1 cellular context compared by ENCODE assay signal in the genomic region with DNA sequence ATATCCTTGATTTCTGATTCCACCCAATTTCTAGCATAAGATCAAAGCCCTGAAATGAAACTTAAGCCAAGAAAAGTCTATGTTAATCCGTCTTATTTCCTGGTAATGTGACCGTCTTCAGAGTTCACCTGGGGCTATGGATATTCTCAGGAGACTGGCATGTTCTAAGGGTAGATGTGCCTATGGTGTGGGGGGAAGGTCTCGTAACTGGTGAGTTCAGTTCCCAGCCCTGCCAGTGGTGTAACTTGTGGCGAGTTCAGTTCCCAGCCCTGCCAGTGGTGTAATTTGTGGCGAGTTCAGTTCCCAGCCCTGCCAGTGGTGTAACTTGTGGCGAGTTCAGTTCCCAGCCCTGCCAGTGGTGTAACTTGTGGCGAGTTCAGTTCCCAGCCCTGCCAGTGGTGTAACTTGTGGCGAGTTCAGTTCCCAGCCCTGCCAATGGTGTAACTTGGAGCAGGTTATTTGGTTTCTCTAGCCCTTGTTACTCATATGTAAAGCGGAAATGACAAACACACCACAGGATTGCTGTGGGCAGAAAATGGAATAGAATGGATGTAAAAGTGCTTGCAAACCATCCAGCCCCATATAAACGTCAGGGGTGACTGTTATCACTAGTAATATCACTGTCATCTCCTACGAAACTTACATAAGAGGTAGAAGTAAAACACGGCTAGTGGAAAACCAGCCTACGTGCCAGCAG.
TF ChIP-seq lines count a peak whose summit lies in the region.

No MANE protein-coding gene starts in this region.

TF ChIP-seq in IMR-90, 13 proteins besides CTCF, POLR2A, EP300 and RAD21:
- TF ChIP-seq MXI1 (IDR thresholded peaks at IDR 0.05; ENCODE audit: borderline replicate concordance, low read depth, low read length) (no peak), MAFK (IDR thresholded peaks at IDR 0.05; ENCODE audit: low read depth, low read length) (no peak), ELK1 (IDR thresholded peaks at IDR 0.05; ENCODE audit: borderline replicate concordance, low read depth, low read length) (no peak), FOS (IDR thresholded peaks at IDR 0.05; ENCODE audit: low read depth, low read length) (no peak), RFX5 (IDR thresholded peaks at IDR 0.05; ENCODE audit: low read depth, low read length) (no peak), NFE2L2 (IDR thresholded peaks at IDR 0.05; ENCODE audit: low read depth, low read length) (no peak), BHLHE40 (IDR thresholded peaks at IDR 0.05; ENCODE audit: low read depth, low read length) (no peak), USF2 (IDR thresholded peaks at IDR 0.05; ENCODE audit: low read depth, low read length) (no peak), SMC3 (IDR thresholded peaks at IDR 0.05; ENCODE audit: low read depth, low read length) (no peak), CEBPB (IDR thresholded peaks at IDR 0.05; ENCODE audit: low read depth, low read length) (no peak), MAZ (IDR thresholded peaks at IDR 0.05; ENCODE audit: borderline replicate concordance, low read depth, low read length) (no peak), CHD1 (IDR thresholded peaks at IDR 0.05; ENCODE audit: low read depth, low read length) (no peak), RCOR1 (IDR thresholded peaks at IDR 0.05; ENCODE audit: insufficient replicate concordance, low read length) (no peak)
TF ChIP-seq in IMR-90: peak in this region for 0.
